ENCODE assay signal across 10 cellular contexts in the genomic region with DNA sequence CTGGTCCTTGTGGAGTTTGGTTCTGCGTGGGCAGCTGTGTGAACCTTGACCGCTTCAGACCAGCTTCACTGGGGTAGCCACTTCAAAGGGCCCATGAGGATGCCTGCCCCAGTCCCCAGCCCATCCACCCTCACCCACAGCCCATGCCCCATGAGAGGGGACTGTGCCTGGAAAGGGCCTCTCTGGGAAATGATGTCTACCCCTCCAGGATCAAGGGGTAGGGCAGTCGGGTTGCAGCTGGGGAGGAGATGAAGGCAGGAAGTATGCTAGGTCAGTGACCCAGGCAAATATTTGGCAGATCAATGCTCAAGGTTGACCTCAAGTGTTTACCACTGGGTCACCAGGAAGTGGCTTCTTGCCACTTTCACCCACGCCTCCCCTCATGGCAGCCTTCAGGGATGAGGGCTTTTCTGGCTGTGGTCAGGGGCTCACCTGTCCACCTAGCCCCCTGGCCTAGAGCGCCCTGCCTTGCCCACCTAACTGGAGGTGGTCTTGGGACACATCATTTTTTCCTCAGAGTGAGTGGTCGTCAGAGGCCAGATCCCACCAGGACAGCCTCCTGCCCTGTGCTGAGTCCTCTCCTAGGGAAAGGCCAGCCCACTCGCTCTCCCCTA.
DNase-seq lines count a peak whose midpoint lies in the region; ATAC-seq, FAIRE-seq and TF ChIP-seq lines count a peak whose summit lies in the region.
"Had no signal": no experiment of that assay in that cellular context is flagged by ENCODE, and none has a peak within 500 bp of the region (broad histone marks: within the 10 kb centered on the region; RNA-seq: fewer than 3 reads in every experiment).

No MANE protein-coding gene starts in this region.

- H3K27me3 Mint-ChIP-seq in activated naive CD8-positive, alpha-beta T cell treated with anti-CD3 and anti-CD28 coated beads, Interleukin-2, amount 50 U/mL, for 24 hours: peaks cover 14% of the 10 kb centered on the region
- H3K27me3 Mint-ChIP-seq in endodermal cell (ENCODE audit: insufficient read depth): peaks cover 10% of the 10 kb centered on the region

- intact Hi-C loops in heart left ventricle (cut with DNase I): no loop called here
- intact Hi-C loops in left ventricle myocardium inferior (cut with micrococcal nuclease): no loop called here

- no peak for FAIRE-seq in RCC 7860 (lab: Jason Lieb, UNC)

- peak overlapping the region in 1 of 12 donors; percentile 25 for H3K27ac ChIP-seq in heart left ventricle
- H3K27ac ChIP-seq in left ventricle myocardium inferior (replicated peaks): no peak overlapping the region
- H3K27ac ChIP-seq in endodermal cell (ENCODE audit: low read depth, low read length): no peak overlapping the region
- H3K27ac ChIP-seq: WERI-Rb-1 had no signal

- no peak overlapping the region for H3K4me3 Mint-ChIP-seq in activated naive CD8-positive, alpha-beta T cell treated with anti-CD3 and anti-CD28 coated beads, Interleukin-2, amount 50 U/mL, for 24 hours
- no peak overlapping the region for H3K4me3 Mint-ChIP-seq in endodermal cell

- H3K4me3 ChIP-seq in heart left ventricle (no peak overlapping the region), left ventricle myocardium inferior (no peak overlapping the region), endodermal cell (ENCODE audit: low read length) (no peak overlapping the region)

- H3K9ac ChIP-seq in endodermal cell (ENCODE audit: extremely low read depth, low read length, poor library complexity, severe bottlenecking): no peak overlapping the region

- no peak for TF ChIP-seq POLR2A in heart left ventricle (IDR thresholded peaks at IDR 0.05)

- no peak for DNase-seq in heart left ventricle
- DNase-seq in left ventricle myocardium inferior: no peak
- DNase-seq in activated naive CD8-positive, alpha-beta T cell treated with anti-CD3 and anti-CD28 coated beads, Interleukin-2, amount 50 U/mL, for 24 hours: no peak
- no peak for DNase-seq in endodermal cell
- DNase-seq in RCC 7860 (ENCODE audit: low spot score): no peak
- DNase-seq in HEK293T (ENCODE audit: extremely low spot score): no peak
- DNase-seq in activated CD4-positive, CD25-positive, alpha-beta regulatory T cell (lab: John Stamatoyannopoulos, UW): no peak
- DNase-seq: amniotic stem cell, WERI-Rb-1 had no signal

- no peaks in the 10 kb centered on the region for H3K36me3 Mint-ChIP-seq in activated naive CD8-positive, alpha-beta T cell treated with anti-CD3 and anti-CD28 coated beads, Interleukin-2, amount 50 U/mL, for 24 hours (ENCODE audit: low read depth)
- no peaks in the 10 kb centered on the region for H3K36me3 Mint-ChIP-seq in endodermal cell (ENCODE audit: low read depth)

- H3K9me3 ChIP-seq in heart left ventricle (no peaks in the 10 kb centered on the region), left ventricle myocardium inferior (replicated peaks) (no peaks in the 10 kb centered on the region), endodermal cell (ENCODE audit: control insufficient read depth, low read length) (no peaks in the 10 kb centered on the region)

- H3K27me3 ChIP-seq in heart left ventricle (no peaks in the 10 kb centered on the region), left ventricle myocardium inferior (ENCODE audit: low read depth) (no peaks in the 10 kb centered on the region), endodermal cell (ENCODE audit: control insufficient read depth, insufficient read depth, low read length, poor library complexity, severe bottlenecking) (no peaks in the 10 kb centered on the region)

- 77 to 86% (median 83%) methylated on average over 5 to 7 of the region's 7 CpGs for WGBS in heart left ventricle, 4 donors
- WGBS in endodermal cell (ENCODE audit: insufficient coverage in 1 of 2, insufficient read length in 1 of 2), 2 experiments: 86 to 93% methylated on average over 3 to 7 of the region's 7 CpGs

- H3K4me1 Mint-ChIP-seq in activated naive CD8-positive, alpha-beta T cell treated with anti-CD3 and anti-CD28 coated beads, Interleukin-2, amount 50 U/mL, for 24 hours: peaks cover 41% of the 10 kb centered on the region
- H3K4me1 Mint-ChIP-seq in endodermal cell: peaks cover 21% of the 10 kb centered on the region

- H3K27ac Mint-ChIP-seq in activated naive CD8-positive, alpha-beta T cell treated with anti-CD3 and anti-CD28 coated beads, Interleukin-2, amount 50 U/mL, for 24 hours: no peak overlapping the region
- H3K27ac Mint-ChIP-seq in endodermal cell: no peak overlapping the region

- CTCF ChIA-PET in HEK293T (lab: Yijun Ruan, JAX): no interaction called here

- POLR2A ChIA-PET in HEK293T (lab: Yijun Ruan, JAX): no interaction called here

- H3K36me3 ChIP-seq in heart left ventricle (no peaks in the 10 kb centered on the region), left ventricle myocardium inferior (no peaks in the 10 kb centered on the region), endodermal cell (ENCODE audit: control insufficient read depth, insufficient read depth, low read length) (no peaks in the 10 kb centered on the region)
- H3K36me3 ChIP-seq: WERI-Rb-1 had no signal

- TF ChIP-seq CTCF in heart left ventricle (IDR thresholded peaks at IDR 0.05) (no peak), left ventricle myocardium inferior (IDR thresholded peaks at IDR 0.05; ENCODE audit: borderline replicate concordance) (no peak), endodermal cell (conservative IDR thresholded peaks at IDR 0.05) (no peak)

- H3K4me1 ChIP-seq in heart left ventricle (peaks cover 0 to 29% (median 14%) of the 10 kb centered on the region in 12 donors), left ventricle myocardium inferior (peaks cover 29% of the 10 kb centered on the region), endodermal cell (ENCODE audit: control insufficient read depth, insufficient read depth, low read length) (no peaks in the 10 kb centered on the region)

- no peaks in the 10 kb centered on the region for H3K9me3 Mint-ChIP-seq in activated naive CD8-positive, alpha-beta T cell treated with anti-CD3 and anti-CD28 coated beads, Interleukin-2, amount 50 U/mL, for 24 hours
- H3K9me3 Mint-ChIP-seq in endodermal cell: peaks cover 2% of the 10 kb centered on the region

- ATAC-seq in heart left ventricle (peak in 3 of 4 donors; percentile 2 to 4 (median 3)), HG03103 (IDR thresholded peaks at IDR 0.05; ENCODE audit: low read depth, unreplicated experiment) (peak; percentile 31)
- ATAC-seq in activated naive CD8-positive, alpha-beta T cell treated with anti-CD3 and anti-CD28 coated beads, Interleukin-2, amount 50 U/mL, for 24 hours: peak; percentile 35

TF ChIP-seq in HEK293T, 16 proteins besides CTCF, POLR2A, EP300 and RAD21:
- no peak for TF ChIP-seq FOXM1 (IDR thresholded peaks at IDR 0.05; ENCODE audit: borderline replicate concordance)
- no peak for TF ChIP-seq NFRKB (IDR thresholded peaks at IDR 0.05)
- TF ChIP-seq ELF4 (IDR thresholded peaks at IDR 0.05): no peak
TF ChIP-seq in HEK293T: peak in this region for 0.
